In the genomic region with DNA sequence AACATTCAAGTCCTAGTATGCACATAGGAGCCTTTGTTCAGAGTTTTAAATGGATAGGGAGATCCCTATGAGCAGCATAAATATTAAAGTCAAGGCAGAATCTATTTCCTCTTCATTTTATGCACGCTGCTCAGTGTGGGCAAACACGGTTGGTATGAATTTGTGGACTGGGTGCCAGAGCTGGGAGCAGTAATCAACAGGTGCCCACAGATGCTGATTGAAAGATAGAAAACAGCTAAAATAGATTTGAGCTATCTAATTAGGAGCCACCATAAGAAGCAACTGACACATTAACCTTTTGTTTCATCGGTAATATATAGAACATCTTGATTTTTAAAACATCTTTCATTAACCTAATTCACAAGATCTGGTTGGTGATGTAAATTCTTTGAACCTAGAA, we compare ENCODE assay signal across 15 cellular contexts.
DNase-seq lines count a peak whose midpoint lies in the region; ATAC-seq and TF ChIP-seq lines count a peak whose summit lies in the region.
"Had no signal": no experiment of that assay in that cellular context is flagged by ENCODE, and none has a peak within 500 bp of the region (broad histone marks: within the 10 kb centered on the region; RNA-seq: fewer than 3 reads in every experiment).

No MANE protein-coding gene starts in this region.

- H4K20me1 ChIP-seq in SK-N-SH (ENCODE audit: insufficient read depth), result no peaks in the 10 kb centered on the region

- no peak overlapping the region for H3K4ac ChIP-seq in trophoblast cell (ENCODE audit: low read depth, low read length)

- no peak for TF ChIP-seq EP300 in SK-N-SH (IDR thresholded peaks at IDR 0.05; ENCODE audit: borderline replicate concordance in 1 of 2, low read depth in 1 of 2, low read length in 1 of 2)

- H3K4me3 ChIP-seq in SK-N-SH (ENCODE audit: low read depth in 2 of 2, low read length in 1 of 2) (no peak overlapping the region), HEK293 (ENCODE audit: low read depth, low read length) (no peak overlapping the region), vagina (no peak overlapping the region), trophoblast cell (ENCODE audit: low read depth, low read length) (no peak overlapping the region)
- H3K4me3 ChIP-seq: A549, GM12878 had no signal

- H3K79me2 ChIP-seq in SK-N-SH (ENCODE audit: insufficient read depth) (no peaks in the 10 kb centered on the region), trophoblast cell (ENCODE audit: control insufficient read depth, insufficient read depth, low read length, poor library complexity) (no peaks in the 10 kb centered on the region)

- TF ChIP-seq RAD21 in SK-N-SH (IDR thresholded peaks at IDR 0.05; ENCODE audit: low read length), result no peak

- no peak overlapping the region for H3K9ac ChIP-seq in SK-N-SH
- H3K9ac ChIP-seq in trophoblast cell (ENCODE audit: low read length), result no peak overlapping the region

- no peak for TF ChIP-seq CTCF in SK-N-SH (IDR thresholded peaks at IDR 0.05)
- TF ChIP-seq CTCF in HEK293 (tag by site-specific recombination; IDR thresholded peaks at IDR 0.05), result no peak
- no peak for TF ChIP-seq CTCF in vagina (IDR thresholded peaks at IDR 0.05)

- H3K27ac ChIP-seq in SK-N-SH (ENCODE audit: low read depth in 2 of 2, low read length in 1 of 2) (no peak overlapping the region), HEK293 (ENCODE audit: extremely low read depth, low read depth, low read length) (no peak overlapping the region), vagina (no peak overlapping the region), trophoblast cell (ENCODE audit: low read depth, low read length) (no peak overlapping the region)
- H3K27ac ChIP-seq: A549, C4-2B had no signal

- no peak overlapping the region for H3K23ac ChIP-seq in trophoblast cell (ENCODE audit: low read length)

- CTCF ChIA-PET in SK-N-SH (lab: Yijun Ruan, JAX) (no interaction called here), HEK293 (lab: Yijun Ruan, JAX) (no interaction called here)

- no peak overlapping the region for H2AFZ ChIP-seq in SK-N-SH (ENCODE audit: low read depth)
- H2AFZ ChIP-seq in trophoblast cell (ENCODE audit: insufficient read depth, low read length, poor library complexity), result no peak overlapping the region

- no peak overlapping the region for H3K14ac ChIP-seq in trophoblast cell (ENCODE audit: low read length)

- H3K36me3 ChIP-seq in SK-N-SH (replicated peaks in 1 of 2; ENCODE audit: control insufficient read depth in 1 of 2, insufficient read depth in 2 of 2, low read length in 1 of 2), result no peaks in the 10 kb centered on the region
- H3K36me3 ChIP-seq in HEK293 (ENCODE audit: control insufficient read depth in 2 of 2, insufficient read depth in 1 of 2, low read length in 2 of 2), result no peaks in the 10 kb centered on the region
- no peaks in the 10 kb centered on the region for H3K36me3 ChIP-seq in vagina
- no peaks in the 10 kb centered on the region for H3K36me3 ChIP-seq in trophoblast cell (ENCODE audit: control insufficient read depth in 1 of 2, insufficient read depth in 2 of 2, low read length in 2 of 2)
- H3K36me3 ChIP-seq: BE2C had no signal

- intact Hi-C loops in vagina (cut with DNase I), result no loop called here

- DNase-seq in SK-N-SH (peak; percentile 3), NCI-H748 treated with DMSO at 0.1 percent for 48 hours (lab: John Stamatoyannopoulos, UW) (peak; percentile 23), vagina (ENCODE audit: extremely low spot score in 2 of 2) (no peak), trophoblast cell (no peak)
- DNase-seq: BE2C; CD4-positive, alpha-beta memory T cell; COR-L47 had no signal

- H4K91ac ChIP-seq in trophoblast cell (ENCODE audit: low read depth, low read length), result no peak overlapping the region

- H2BK120ac ChIP-seq in trophoblast cell (ENCODE audit: insufficient read depth, low read length, poor library complexity), result no peak overlapping the region

- POLR2A ChIA-PET in SK-N-SH (lab: Yijun Ruan, JAX), result no interaction called here
- POLR2A ChIA-PET in HEK293 (lab: Yijun Ruan, JAX), result no interaction called here

- no peaks in the 10 kb centered on the region for H3F3A ChIP-seq in SK-N-SH (replicated peaks; ENCODE audit: insufficient read depth)

- no peaks in the 10 kb centered on the region for H3K9me2 ChIP-seq in SK-N-SH

- H4K12ac ChIP-seq in trophoblast cell (ENCODE audit: low read depth, low read length), result no peak overlapping the region

- H2BK12ac ChIP-seq in trophoblast cell (ENCODE audit: low read length), result no peak overlapping the region

- H3K18ac ChIP-seq in trophoblast cell (ENCODE audit: low read length), result no peak overlapping the region

- H2AK5ac ChIP-seq in trophoblast cell (ENCODE audit: low read length), result no peak overlapping the region

- peaks cover 0 to 3% of the 10 kb centered on the region in 2 experiments; a peak in 1 of 4 replicates for H3K4me1 ChIP-seq in SK-N-SH (ENCODE audit: control insufficient read depth in 1 of 2, insufficient read depth in 2 of 2, low read depth in 1 of 2, low read length in 1 of 2)
- no peaks in the 10 kb centered on the region for H3K4me1 ChIP-seq in HEK293 (ENCODE audit: control insufficient read depth, insufficient read depth, low read length)
- H3K4me1 ChIP-seq in vagina, result no peaks in the 10 kb centered on the region
- H3K4me1 ChIP-seq in trophoblast cell (ENCODE audit: control insufficient read depth in 1 of 2, insufficient read depth in 2 of 2, low read length in 2 of 2), result no peaks in the 10 kb centered on the region
- H3K4me1 ChIP-seq: A549, BE2C had no signal

- H3K9me3 ChIP-seq in SK-N-SH (no peaks in the 10 kb centered on the region), HEK293 (ENCODE audit: control insufficient read depth, insufficient read depth, low read depth, low read length) (no peaks in the 10 kb centered on the region), vagina (no peaks in the 10 kb centered on the region), trophoblast cell (ENCODE audit: insufficient read depth, low read depth, low read length) (no peaks in the 10 kb centered on the region)
- H3K9me3 ChIP-seq: A549, BE2C had no signal

- TF ChIP-seq POLR2A in vagina (IDR thresholded peaks at IDR 0.05), result no peak

- H3K4me2 ChIP-seq in SK-N-SH (no peak overlapping the region), trophoblast cell (ENCODE audit: low read length) (no peak overlapping the region)
- H3K4me2 ChIP-seq: A549 had no signal

- H4K8ac ChIP-seq in trophoblast cell (ENCODE audit: low read depth, low read length), result no peak overlapping the region

- ATAC-seq in SK-N-SH treated with all-trans-retinoic acid at 6 μM for 48 hours (no peak), HG03460 (IDR thresholded peaks at IDR 0.05; ENCODE audit: unreplicated experiment) (no peak)
- ATAC-seq: A549, GM12878, HCT116, HepG2 had no signal

- H2BK5ac ChIP-seq in trophoblast cell (ENCODE audit: low read depth, low read length, poor library complexity), result no peak overlapping the region

- WGBS in SK-N-SH (ENCODE audit: low lambda C conversion rate), result 33% methylated on average over 3 of the region's 3 CpGs
- WGBS in trophoblast cell (ENCODE audit: extremely low coverage, insufficient coverage, insufficient read length), result no CpG with 5 or more reads among the region's 3 CpGs

- no peaks in the 10 kb centered on the region for H3K27me3 ChIP-seq in SK-N-SH (ENCODE audit: insufficient read depth)
- no peaks in the 10 kb centered on the region for H3K27me3 ChIP-seq in vagina
- H3K27me3 ChIP-seq in trophoblast cell (ENCODE audit: insufficient read depth, low read length), result no peaks in the 10 kb centered on the region
- H3K27me3 ChIP-seq: BE2C had no signal

- no peaks in the 10 kb centered on the region for H3K79me1 ChIP-seq in trophoblast cell (ENCODE audit: low read length)

TF ChIP-seq in SK-N-SH, 30 proteins besides CTCF, POLR2A, EP300 and RAD21:
- TF ChIP-seq RCOR1 (IDR thresholded peaks at IDR 0.05; ENCODE audit: low read length), result peak; percentile 20; the same call in 1 of the 2 replicates
- no peak for TF ChIP-seq ELF1 (IDR thresholded peaks at IDR 0.05)
- TF ChIP-seq GATA2 (CRISPR knock-in tag; IDR thresholded peaks at IDR 0.05), result peak; percentile 56; the same call in 1 of the 2 replicates

TF ChIP-seq in HEK293, 187 proteins besides CTCF, POLR2A, EP300 and RAD21:
- TF ChIP-seq SCRT2 (tag by site-specific recombination; IDR thresholded peaks at IDR 0.05) (peak; percentile 67), ZNF677 (tag by site-specific recombination; IDR thresholded peaks at IDR 0.05) (no peak)

Comparison
In these comparisons a context has a peak if more than half of its experiments do, and no peak if none do; other contexts are left out.
1. DNase-seq: peak in SK-N-SH (single experiment) and NCI-H748 treated with DMSO at 0.1 percent for 48 hours (single experiment); none in vagina (0 of 2) and trophoblast cell (0 of 2).